18 cellular contexts compared by ENCODE assay signal in genomic region chr5:159202151-159202550, GRCh38. TPM values are rescaled to one million over a fixed set of nuclear protein-coding genes. Genes with fewer than 3 reads are reported as not detected.
A peak's percentile ranks its signal among the peaks of the same experiment; 100 is the strongest.
DNase-seq lines count a peak whose midpoint lies in the region; ATAC-seq, FAIRE-seq and TF ChIP-seq lines count a peak whose summit lies in the region.
"Had no signal": no experiment of that assay in that cellular context is flagged by ENCODE, and none has a peak within 500 bp of the region (broad histone marks: within the 10 kb centered on the region; RNA-seq: fewer than 3 reads in every experiment).

No MANE protein-coding gene starts in this region.

- no peak overlapping the region for H3K4me3 ChIP-seq in fibroblast of the aortic adventitia (ENCODE audit: low read depth, low read length)
- H3K4me3 ChIP-seq: MG63, SJCRH30 had no signal

- no peaks in the 10 kb centered on the region for H3K27me3 Mint-ChIP-seq in activated naive CD4-positive, alpha-beta T cell treated with anti-CD3 and anti-CD28 coated beads, Interleukin-2, amount 50 U/mL, for 24 hours
- H3K27me3 Mint-ChIP-seq in activated naive CD8-positive, alpha-beta T cell treated with anti-CD3 and anti-CD28 coated beads for 36 hours = no peaks in the 10 kb centered on the region
- no peaks in the 10 kb centered on the region for H3K27me3 Mint-ChIP-seq in osteocyte (ENCODE audit: unreplicated experiment)

- peak overlapping the region; percentile 54 for H3K4me3 Mint-ChIP-seq in activated naive CD4-positive, alpha-beta T cell treated with anti-CD3 and anti-CD28 coated beads, Interleukin-2, amount 50 U/mL, for 24 hours
- no peak overlapping the region for H3K4me3 Mint-ChIP-seq in activated naive CD8-positive, alpha-beta T cell treated with anti-CD3 and anti-CD28 coated beads for 36 hours
- H3K4me3 Mint-ChIP-seq in osteocyte (ENCODE audit: unreplicated experiment) = no peak overlapping the region

- peaks cover 86% of the 10 kb centered on the region for H3K4me1 Mint-ChIP-seq in activated naive CD4-positive, alpha-beta T cell treated with anti-CD3 and anti-CD28 coated beads, Interleukin-2, amount 50 U/mL, for 24 hours
- peaks cover 76% of the 10 kb centered on the region for H3K4me1 Mint-ChIP-seq in activated naive CD8-positive, alpha-beta T cell treated with anti-CD3 and anti-CD28 coated beads for 36 hours
- peaks cover 56% of the 10 kb centered on the region for H3K4me1 Mint-ChIP-seq in osteocyte (ENCODE audit: unreplicated experiment)

- H3K36me3 Mint-ChIP-seq in activated naive CD4-positive, alpha-beta T cell treated with anti-CD3 and anti-CD28 coated beads, Interleukin-2, amount 50 U/mL, for 24 hours = peaks cover 22% of the 10 kb centered on the region
- H3K36me3 Mint-ChIP-seq in activated naive CD8-positive, alpha-beta T cell treated with anti-CD3 and anti-CD28 coated beads for 36 hours = peaks cover 53% of the 10 kb centered on the region
- peaks cover 14% of the 10 kb centered on the region for H3K36me3 Mint-ChIP-seq in osteocyte (ENCODE audit: unreplicated experiment)

- peak; percentile 35 for FAIRE-seq in GM19239 (lab: Jason Lieb, UNC)

- no peak for DNase-seq in activated naive CD4-positive, alpha-beta T cell treated with anti-CD3 and anti-CD28 coated beads, Interleukin-2, amount 50 U/mL, for 16 hours
- DNase-seq in GM19239 (ENCODE audit: insufficient read length, low spot score) (no peak), fibroblast of the aortic adventitia (ENCODE audit: low read depth) (peak; percentile 62), osteocyte (ENCODE audit: extremely low spot score, unreplicated experiment) (no peak), middle frontal gyrus (ENCODE audit: extremely low spot score, low spot score) (no peak)
- no peak for DNase-seq in activated naive CD8-positive, alpha-beta T cell treated with anti-CD3 and anti-CD28 coated beads for 36 hours
- DNase-seq: DMS79, MG63, NCI-H1092, NCI-H1436 treated with DMSO at 0.1 percent for 48 hours, NCI-H2029, NCI-H2171 treated with DMSO at 0.1 percent for 48 hours, NCI-H446 treated with DMSO at 0.1 percent for 48 hours, NCI-H69, SJCRH30 had no signal

- TF ChIP-seq CTCF in fibroblast of the aortic adventitia (IDR thresholded peaks at IDR 0.05; ENCODE audit: insufficient read depth, low read length) (no peak), osteocyte (IDR thresholded peaks at IDR 0.05) (no peak)

- no peaks in the 10 kb centered on the region for H3K9me3 Mint-ChIP-seq in activated naive CD4-positive, alpha-beta T cell treated with anti-CD3 and anti-CD28 coated beads, Interleukin-2, amount 50 U/mL, for 24 hours
- no peaks in the 10 kb centered on the region for H3K9me3 Mint-ChIP-seq in activated naive CD8-positive, alpha-beta T cell treated with anti-CD3 and anti-CD28 coated beads for 36 hours
- no peaks in the 10 kb centered on the region for H3K9me3 Mint-ChIP-seq in osteocyte (ENCODE audit: unreplicated experiment)

- peak overlapping the region; percentile 83 for H3K27ac Mint-ChIP-seq in activated naive CD4-positive, alpha-beta T cell treated with anti-CD3 and anti-CD28 coated beads, Interleukin-2, amount 50 U/mL, for 24 hours
- H3K27ac Mint-ChIP-seq in activated naive CD8-positive, alpha-beta T cell treated with anti-CD3 and anti-CD28 coated beads for 36 hours = peak overlapping the region; percentile 38
- H3K27ac Mint-ChIP-seq in osteocyte (ENCODE audit: unreplicated experiment) = no peak overlapping the region

- no peak for ATAC-seq in GM21717 (IDR thresholded peaks at IDR 0.05; ENCODE audit: unreplicated experiment)
- ATAC-seq: Panc1 had no signal

RNA-seq across cellular contexts. Expression of gene RNF145, which starts 7.2 kb away (rescaled TPM):
- total RNA-seq in activated naive CD8-positive, alpha-beta T cell treated with anti-CD3 and anti-CD28 coated beads for 36 hours = 10 to 100 TPM; 80.3 to 88.5 TPM
- 35.2 and 42.9 TPM in 2 replicates for total RNA-seq in fibroblast of the aortic adventitia (ENCODE audit: low replicate concordance)
- 93.4 and 99.8 TPM in 2 replicates for total RNA-seq in osteocyte
